ENCODE assay signal across 17 cellular contexts in the genomic region with DNA sequence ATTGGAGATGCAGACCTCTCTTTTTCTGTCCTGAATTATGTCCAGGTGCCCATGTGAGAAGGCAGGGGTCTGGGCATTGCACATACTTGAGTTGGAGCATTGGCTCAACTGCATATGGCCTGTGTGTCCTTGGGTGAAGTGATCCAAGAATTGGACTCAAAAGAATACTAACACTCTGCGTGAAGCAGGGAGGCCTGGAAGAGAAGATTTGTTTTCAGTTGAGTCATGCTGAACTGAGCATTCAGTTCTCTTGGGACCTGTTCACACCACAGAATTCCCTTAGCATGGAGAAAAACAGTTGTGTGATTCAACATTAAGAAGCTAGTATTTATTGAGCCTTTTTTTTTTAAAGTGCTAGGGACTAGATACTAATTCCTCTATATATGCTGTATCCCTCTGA.
DNase-seq lines count a peak whose midpoint lies in the region; ATAC-seq, FAIRE-seq and TF ChIP-seq lines count a peak whose summit lies in the region.
"Had no signal": no experiment of that assay in that cellular context is flagged by ENCODE, and none has a peak within 500 bp of the region (broad histone marks: within the 10 kb centered on the region; RNA-seq: fewer than 3 reads in every experiment).

No MANE protein-coding gene starts in this region.

- FAIRE-seq in astrocyte (lab: Jason Lieb, UNC), result peak; percentile 5
- FAIRE-seq: frontal cortex, islet of Langerhans had no signal

- DNase-seq in MCF 10A (ENCODE audit: unreplicated experiment), result peak; percentile 41
- no peak for DNase-seq in breast epithelium (ENCODE audit: low spot score in 2 of 2)
- DNase-seq in astrocyte (ENCODE audit: low read depth), result peak; percentile 55
- no peak for DNase-seq in left ventricle myocardium superior
- peak; percentile 16 for DNase-seq in testis
- DNase-seq in stimulated activated naive CD4-positive, alpha-beta T cell (lab: John Stamatoyannopoulos, UW), result no peak
- no peak for DNase-seq in kidney tubule cell (ENCODE audit: low spot score)
- DNase-seq in uterus, result no peak
- DNase-seq: KBM-7; naive thymus-derived CD4-positive, alpha-beta T cell; NCI-H524 treated with DMSO at 0.1 percent for 48 hours had no signal

- POLR2A ChIA-PET in MCF 10A (lab: Yijun Ruan, JAX), result no interaction called here

- H3K4me1 Mint-ChIP-seq in MCF 10A (ENCODE audit: insufficient read depth, unreplicated experiment) (no peaks in the 10 kb centered on the region), astrocyte (ENCODE audit: low read depth, unreplicated experiment) (peaks cover 6% of the 10 kb centered on the region)
- H3K4me1 Mint-ChIP-seq: naive thymus-derived CD4-positive, alpha-beta T cell had no signal

- H3K27me3 Mint-ChIP-seq in MCF 10A (ENCODE audit: insufficient read depth, unreplicated experiment) (no peaks in the 10 kb centered on the region), astrocyte (ENCODE audit: low read depth, unreplicated experiment) (peaks cover 6% of the 10 kb centered on the region)
- H3K27me3 Mint-ChIP-seq: stimulated activated naive CD8-positive, alpha-beta T cell treated with anti-CD3 and anti-CD28 coated beads, Interleukin-15, Interleukin-2, amounts not matched to agents 100 ng/mL and 50 ng/mL, for 24 hours had no signal

- no peak overlapping the region for H3K27ac ChIP-seq in breast epithelium
- no peak overlapping the region for H3K27ac ChIP-seq in astrocyte (ENCODE audit: low read depth, low read length)
- no peak overlapping the region for H3K27ac ChIP-seq in testis
- no peak overlapping the region for H3K27ac ChIP-seq in uterus
- H3K27ac ChIP-seq: 22Rv1 had no signal

- no peaks in the 10 kb centered on the region for H3K36me3 ChIP-seq in breast epithelium
- H3K36me3 ChIP-seq in astrocyte (ENCODE audit: insufficient read depth, low read length), result no peaks in the 10 kb centered on the region
- no peaks in the 10 kb centered on the region for H3K36me3 ChIP-seq in testis (ENCODE audit: low read depth, missing control alignments)
- no peaks in the 10 kb centered on the region for H3K36me3 ChIP-seq in uterus

- intact Hi-C loops in MCF 10A (cut with micrococcal nuclease) (no loop called here), breast epithelium (cut with DNase I; ENCODE audit: low total_unique reads) (no loop called here), left ventricle myocardium superior (cut with micrococcal nuclease) (no loop called here), testis (cut with DNase I; ENCODE audit: low total_unique reads) (no loop called here), uterus (cut with DNase I; ENCODE audit: low total_unique reads) (no loop called here)

- H3K9me3 Mint-ChIP-seq in MCF 10A (ENCODE audit: unreplicated experiment) (no peaks in the 10 kb centered on the region), astrocyte (ENCODE audit: unreplicated experiment) (no peaks in the 10 kb centered on the region)
- H3K9me3 Mint-ChIP-seq: dendritic cell treated with granulocyte-macrophage colony-stimulating factor and Interleukin-4, amounts not matched to agents 40 ng/mL and 50 ng/mL, for 4 days had no signal

- no peak overlapping the region for H3K4me2 ChIP-seq in astrocyte (ENCODE audit: low read length)

- H3K4me3 Mint-ChIP-seq in MCF 10A (ENCODE audit: unreplicated experiment), result no peak overlapping the region
- no peak overlapping the region for H3K4me3 Mint-ChIP-seq in astrocyte (ENCODE audit: unreplicated experiment)
- H3K4me3 Mint-ChIP-seq: activated naive CD8-positive, alpha-beta T cell; dendritic cell treated with granulocyte-macrophage colony-stimulating factor and Interleukin-4, amounts not matched to agents 40 ng/mL and 50 ng/mL, for 4 days; naive thymus-derived CD4-positive, alpha-beta T cell; stimulated activated naive CD8-positive, alpha-beta T cell treated with anti-CD3 and anti-CD28 coated beads, Interleukin-15, Interleukin-2, amounts not matched to agents 100 ng/mL and 50 ng/mL, for 24 hours had no signal

- no peaks in the 10 kb centered on the region for H3K4me1 ChIP-seq in breast epithelium
- no peaks in the 10 kb centered on the region for H3K4me1 ChIP-seq in astrocyte (ENCODE audit: insufficient read depth, low read length)
- H3K4me1 ChIP-seq in testis, result peaks cover 6% of the 10 kb centered on the region
- H3K4me1 ChIP-seq in uterus, result no peaks in the 10 kb centered on the region

- TF ChIP-seq CTCF in MCF 10A (IDR thresholded peaks at IDR 0.05; ENCODE audit: unreplicated experiment) (no peak), breast epithelium (IDR thresholded peaks at IDR 0.05) (no peak), astrocyte (IDR thresholded peaks at IDR 0.05; ENCODE audit: insufficient read depth, low read depth, low read length) (no peak), testis (IDR thresholded peaks at IDR 0.05) (no peak), uterus (IDR thresholded peaks at IDR 0.05) (no peak)

- H3K9ac ChIP-seq in astrocyte (ENCODE audit: low read length), result no peak overlapping the region

- CTCF ChIA-PET in MCF 10A (lab: Yijun Ruan, JAX), result no interaction called here

- 38 to 39% methylated on average over 1 of the region's 1 CpG for WGBS in testis, 2 donors

- H3K27me3 ChIP-seq in breast epithelium (no peaks in the 10 kb centered on the region), astrocyte (ENCODE audit: insufficient read depth, low read length) (no peaks in the 10 kb centered on the region), testis (no peaks in the 10 kb centered on the region), uterus (no peaks in the 10 kb centered on the region)

- no peaks in the 10 kb centered on the region for H3K36me3 Mint-ChIP-seq in MCF 10A (ENCODE audit: insufficient read depth, unreplicated experiment)
- H3K36me3 Mint-ChIP-seq in astrocyte (ENCODE audit: low read depth, unreplicated experiment), result no peaks in the 10 kb centered on the region
- H3K36me3 Mint-ChIP-seq: activated naive CD8-positive, alpha-beta T cell; naive thymus-derived CD4-positive, alpha-beta T cell had no signal

- H4K20me1 ChIP-seq in astrocyte (ENCODE audit: insufficient read depth, low read length), result no peaks in the 10 kb centered on the region

- TF ChIP-seq POLR2A in breast epithelium (IDR thresholded peaks at IDR 0.05) (no peak), testis (IDR thresholded peaks at IDR 0.05) (no peak), uterus (IDR thresholded peaks at IDR 0.05) (no peak)

- H2AFZ ChIP-seq in astrocyte (ENCODE audit: low read depth, low read length), result no peak overlapping the region

- H3K4me3 ChIP-seq in breast epithelium (no peak overlapping the region), astrocyte (ENCODE audit: insufficient read depth, low read depth, low read length) (no peak overlapping the region), testis (no peak overlapping the region), uterus (no peak overlapping the region)

- H3K79me2 ChIP-seq in astrocyte (ENCODE audit: insufficient read depth, low read length), result no peaks in the 10 kb centered on the region

- H3K27ac Mint-ChIP-seq in MCF 10A (ENCODE audit: low read depth, unreplicated experiment) (no peak overlapping the region), astrocyte (ENCODE audit: unreplicated experiment) (no peak overlapping the region)
- H3K27ac Mint-ChIP-seq: activated naive CD8-positive, alpha-beta T cell; dendritic cell treated with granulocyte-macrophage colony-stimulating factor and Interleukin-4, amounts not matched to agents 40 ng/mL and 50 ng/mL, for 4 days; stimulated activated naive CD8-positive, alpha-beta T cell treated with anti-CD3 and anti-CD28 coated beads, Interleukin-15, Interleukin-2, amounts not matched to agents 100 ng/mL and 50 ng/mL, for 24 hours had no signal

- H3K9me3 ChIP-seq in breast epithelium, result no peaks in the 10 kb centered on the region
- no peaks in the 10 kb centered on the region for H3K9me3 ChIP-seq in astrocyte (ENCODE audit: insufficient read depth, low read depth, low read length)
- no peaks in the 10 kb centered on the region for H3K9me3 ChIP-seq in testis
- H3K9me3 ChIP-seq in uterus, result no peaks in the 10 kb centered on the region

- ATAC-seq in left ventricle myocardium superior, result peak; percentile 71
- ATAC-seq: naive thymus-derived CD4-positive, alpha-beta T cell had no signal

- no TSS peak for BruUV-seq in MCF 10A (replicated peaks; lab: Mats Ljungman, UMichigan)

Comparison
In these comparisons a context has a peak if more than half of its experiments do, and no peak if none do; other contexts are left out.
1. DNase-seq: peak in MCF 10A (single experiment), astrocyte (single experiment) and testis (single experiment); none in breast epithelium (0 of 2), left ventricle myocardium superior (single experiment), stimulated activated naive CD4-positive, alpha-beta T cell (0 of 6), kidney tubule cell (single experiment) and uterus (0 of 2).